27 cellular contexts compared by ENCODE assay signal in the genomic region with DNA sequence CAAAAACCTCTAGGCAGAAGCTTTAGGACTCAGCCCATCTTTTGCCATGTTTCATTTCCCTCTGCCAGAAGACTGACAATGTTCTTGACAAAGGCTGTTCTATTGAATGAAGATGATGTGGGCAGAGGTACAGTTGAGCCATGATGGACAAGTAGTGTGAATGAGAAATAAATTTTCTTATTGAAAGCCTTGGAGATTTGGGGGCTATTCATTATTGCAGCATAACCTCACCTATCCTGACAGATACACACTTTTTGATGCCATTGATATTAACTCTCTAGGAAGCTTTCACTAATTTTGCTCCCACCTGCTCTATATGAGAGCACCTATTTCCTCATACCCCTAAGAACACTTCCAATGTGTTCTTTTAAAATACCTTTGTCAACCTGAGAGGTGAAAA.
"Had no signal": no experiment of that assay in that cellular context is flagged by ENCODE, and none has a peak within 500 bp of the region (broad histone marks: within the 10 kb centered on the region; RNA-seq: fewer than 3 reads in every experiment).

No MANE protein-coding gene starts in this region.

- H3K27ac ChIP-seq: stomach, suprapubic skin, testis, thoracic aorta, thyroid gland, tibial artery, tibial nerve, transverse colon, upper lobe of left lung, upper lobe of right lung, uterus, vagina had no signal

- FAIRE-seq: urothelium cell line had no signal

- ATAC-seq: stimulated activated effector memory CD8-positive, alpha-beta T cell treated with anti-CD3 and anti-CD28 coated beads, Interleukin-12 subunit alpha, Interleukin-12 subunit beta, amount 100 ng/mL, for 72 hours; stimulated activated memory B cell treated with anti-CD40 and anti-IgM and Interleukin-4, amounts not matched to agents 10 μg/mL and 1 μg/mL and 100 μg/mL, for 72 hours; stimulated activated naive B cell treated with anti-CD40 and anti-IgM and Interleukin-4, amounts not matched to agents 10 μg/mL and 1 μg/mL and 100 μg/mL, for 72 hours; stimulated activated naive CD8-positive, alpha-beta T cell treated with anti-CD3 and anti-CD28 coated beads, Interleukin-15, amount 100 ng/mL, for 72 hours; stimulated activated naive CD8-positive, alpha-beta T cell treated with anti-CD3 and anti-CD28 coated beads, Interleukin-15, Interleukin-2, amounts not matched to agents 100 U/mL and 50 U/mL, for 24 hours; upper lobe of right lung had no signal

- H3K36me3 ChIP-seq: stomach, suprapubic skin, thoracic aorta, thyroid gland, tibial artery, tibial nerve, transverse colon, upper lobe of left lung, upper lobe of right lung, uterus, vagina had no signal

- H3K27me3 ChIP-seq: stomach, suprapubic skin, testis, thyroid gland, tibial artery, tibial nerve, transverse colon, upper lobe of left lung, upper lobe of right lung, uterus, vagina had no signal

- DNase-seq: stimulated activated CD4-positive, alpha-beta T cell treated with anti-CD3 and anti-CD28 coated beads, Interleukin-2, amount 100 ng/mL, for 48 hours; stimulated activated CD4-positive, alpha-beta T cell treated with anti-CD3 and anti-CD28 coated beads, Interleukin-4, amount 100 ng/mL, for 1 hour; stimulated activated CD4-positive, alpha-beta T cell treated with anti-CD3 and anti-CD28 coated beads, Interleukin-4, amount 100 ng/mL, for 24 hours; stimulated activated CD4-positive, alpha-beta T cell treated with anti-CD3 and anti-CD28 coated beads, Interleukin-4, amount 100 ng/mL, for 4 hours; stimulated activated CD8-positive, alpha-beta memory T cell treated with anti-CD3 and anti-CD28 coated beads, Interleukin-4, amount 100 ng/mL, for 48 hours; stimulated activated naive B cell treated with anti-CD40 and anti-IgM and Interleukin-4, amounts not matched to agents 10 μg/mL and 1 μg/mL and 100 μg/mL, for 72 hours; stimulated activated naive CD4-positive, alpha-beta T cell; stimulated activated naive CD4-positive, alpha-beta T cell treated with Interleukin-2 at 50 U/mL for 16 hours; stimulated activated naive CD8-positive, alpha-beta T cell treated with anti-CD3 and anti-CD28 coated beads, Interleukin-15, amount 100 ng/mL, for 72 hours; stimulated activated naive CD8-positive, alpha-beta T cell treated with anti-CD3 and anti-CD28 coated beads, Interleukin-15, Interleukin-2, amounts not matched to agents 100 U/mL and 50 U/mL, for 24 hours; stomach; substantia nigra; testis; thyroid gland; tibial artery; transverse colon; trophoblast cell; upper lobe of left lung; upper lobe of right lung; uterus had no signal

- H3K4me3 ChIP-seq: stomach, suprapubic skin, testis, thoracic aorta, thyroid gland, tibial artery, tibial nerve, transverse colon, upper lobe of left lung, upper lobe of right lung, uterus, vagina had no signal

- H3K9me3 ChIP-seq: stomach, suprapubic skin, testis, thoracic aorta, thyroid gland, tibial artery, transverse colon, upper lobe of left lung, upper lobe of right lung, uterus, vagina had no signal

- H3K4me1 ChIP-seq: testis, thyroid gland, tibial artery, tibial nerve, transverse colon, upper lobe of left lung, upper lobe of right lung, uterus had no signal
